Comparison of ENCODE assay signal across 8 cellular contexts in genomic region chr21:36966066-36966845, GRCh38. TPM values are rescaled to one million over a fixed set of nuclear protein-coding genes. Genes with fewer than 3 reads are reported as not detected.
DNase-seq lines count a peak whose midpoint lies in the region; ATAC-seq and TF ChIP-seq lines count a peak whose summit lies in the region.

TSS of gene HLCS (minus strand) at chr21:36966669. CDS start at chr21:36966638, 31 bp downstream.

- no peaks in the 10 kb centered on the region for H3K36me3 Mint-ChIP-seq in memory B cell

- H3K4me3 ChIP-seq in dorsolateral prefrontal cortex, result peak within 1 kb of the TSS; percentile 57 to 89 (median 78)

- H3K4me1 Mint-ChIP-seq in memory B cell, result peaks cover 9% of the 10 kb centered on the region

- peak within 1 kb of the TSS; percentile 88 for H3K4me3 Mint-ChIP-seq in memory B cell

- H3K9me3 Mint-ChIP-seq in memory B cell, result no peaks in the 10 kb centered on the region

- peak; percentile 88 for ATAC-seq in GM18909 (IDR thresholded peaks at IDR 0.05; ENCODE audit: poor library complexity, unreplicated experiment)
- ATAC-seq in HG03159 (IDR thresholded peaks at IDR 0.05; ENCODE audit: unreplicated experiment), result peak; percentile 66
- peak; percentile 87 for ATAC-seq in memory B cell (ENCODE audit: low read depth)

- H3K27ac ChIP-seq in dorsolateral prefrontal cortex, result peak within 1 kb of the TSS; percentile 40 to 94 (median 85)

- peak within 1 kb of the TSS; percentile 90 for H3K27ac Mint-ChIP-seq in memory B cell

- TF ChIP-seq CTCF in dorsolateral prefrontal cortex (IDR thresholded peaks at IDR 0.05 in 54 of 56, conservative IDR thresholded peaks at IDR 0.05 in 2 of 56; ENCODE audit: low read depth in 1 of 56, partially characterized antibody in 56 of 56), result peak in 16 of 56 donors; percentile 4 to 38 (median 26)

- intact Hi-C loops in dorsolateral prefrontal cortex (cut with DNase I), result loop anchor here in 1 of 2 donors (2.0 kb wide), 1 partner anchor 23 kb away; no protein-coding TSS in a partner anchor

- H3K27me3 Mint-ChIP-seq in memory B cell, result no peaks in the 10 kb centered on the region

- no peaks in the 10 kb centered on the region for H3K27me3 ChIP-seq in dorsolateral prefrontal cortex

- DNase-seq in AG20443 (ENCODE audit: low spot score) (peak; percentile 96), NCI-H446 treated with DMSO at 0.1 percent for 48 hours (lab: John Stamatoyannopoulos, UW) (peak; percentile 31), dorsolateral prefrontal cortex (peak in 7 of 10 donors; percentile 14 to 67 (median 44)), memory B cell (ENCODE audit: low spot score in 2 of 2) (peak; percentile 64 to 78)
- DNase-seq in activated CD4-positive, alpha-beta T cell treated with anti-CD3 and anti-CD28 coated beads, Interleukin-2, amount 50 U/mL, for 4 hours, result peak; percentile 59 to 66
- DNase-seq in stimulated activated CD8-positive, alpha-beta memory T cell treated with anti-CD3 and anti-CD28 coated beads, Interleukin-15, amount 100 ng/mL, for 24 hours (ENCODE audit: low read depth), result peak; percentile 47

RNA-seq across cellular contexts. Expression of gene HLCS, which starts in this region (rescaled TPM):
- 10 to 100 TPM; 18.7 to 38.4 (median 25.9) TPM for total RNA-seq in dorsolateral prefrontal cortex

Comparison
In these comparisons a context has a peak if more than half of its experiments do, and no peak if none do; other contexts are left out.
1. Peak in every context shown above with its lines: DNase-seq, ATAC-seq, H3K4me3 ChIP-seq and H3K27ac ChIP-seq.
2. DNase-seq: peak in every context shown above with its lines; median percentile 96 in AG20443; 71 in memory B cell; 62 in activated CD4-positive, alpha-beta T cell treated with anti-CD3 and anti-CD28 coated beads, Interleukin-2, amount 50 U/mL, for 4 hours; 47 in stimulated activated CD8-positive, alpha-beta memory T cell treated with anti-CD3 and anti-CD28 coated beads, Interleukin-15, amount 100 ng/mL, for 24 hours; 44 in dorsolateral prefrontal cortex; 31 in NCI-H446 treated with DMSO at 0.1 percent for 48 hours.